In genomic region chr11:8674859-8675258, GRCh38 we compare ENCODE assay signal across 27 cellular contexts.
"Had no signal": no experiment of that assay in that cellular context is flagged by ENCODE, and none has a peak within 500 bp of the region (broad histone marks: within the 10 kb centered on the region; RNA-seq: fewer than 3 reads in every experiment).

No MANE protein-coding gene starts in this region.

- H2AFZ ChIP-seq: hepatocyte had no signal

- ATAC-seq: effector memory CD8-positive, alpha-beta T cell; esophagus mucosa; foreskin keratinocyte; gastroesophageal sphincter; heart left ventricle; left colon; left lung; left ventricle myocardium superior; lower lobe of right lung; mucosa of descending colon; naive thymus-derived CD8-positive, alpha-beta T cell had no signal

- H3K27ac ChIP-seq: colonic mucosa, epithelial cell of prostate, esophagus squamous epithelium, foreskin keratinocyte, gastroesophageal sphincter, heart left ventricle, hepatocyte, left lung, lower lobe of right lung had no signal

- DNase-seq: colonic mucosa; cortex of kidney; effector CD8-positive, alpha-beta T cell; effector memory CD8-positive, alpha-beta T cell; endodermal cell; erythroblast; esophagus squamous epithelium; foreskin keratinocyte; heart left ventricle; hypothalamus; immature natural killer cell; islet precursor cell; kidney; kidney glomerular epithelial cell; left colon; left lung; left ventricle myocardium superior; lower lobe of right lung; mesenchymal stem cell; mucosa of descending colon; naive B cell; naive thymus-derived CD8-positive, alpha-beta T cell had no signal

- H3K4me2 ChIP-seq: hepatocyte had no signal

- H3K9me3 ChIP-seq: colonic mucosa, esophagus squamous epithelium, gastroesophageal sphincter, heart left ventricle, left lung, lower lobe of right lung, mucosa of descending colon had no signal

- H3K4me3 ChIP-seq: colonic mucosa, esophagus squamous epithelium, gastroesophageal sphincter, heart left ventricle, hepatocyte, left lung, lower lobe of right lung, mucosa of descending colon had no signal

- H3K27me3 ChIP-seq: colonic mucosa, esophagus squamous epithelium, foreskin keratinocyte, gastroesophageal sphincter, heart left ventricle, hepatocyte, left lung had no signal

- H3K4me1 ChIP-seq: colonic mucosa had no signal

- H3K79me2 ChIP-seq: hepatocyte had no signal

- FAIRE-seq: endometrium had no signal

- H3K36me3 ChIP-seq: colonic mucosa had no signal
